In the genomic region with DNA sequence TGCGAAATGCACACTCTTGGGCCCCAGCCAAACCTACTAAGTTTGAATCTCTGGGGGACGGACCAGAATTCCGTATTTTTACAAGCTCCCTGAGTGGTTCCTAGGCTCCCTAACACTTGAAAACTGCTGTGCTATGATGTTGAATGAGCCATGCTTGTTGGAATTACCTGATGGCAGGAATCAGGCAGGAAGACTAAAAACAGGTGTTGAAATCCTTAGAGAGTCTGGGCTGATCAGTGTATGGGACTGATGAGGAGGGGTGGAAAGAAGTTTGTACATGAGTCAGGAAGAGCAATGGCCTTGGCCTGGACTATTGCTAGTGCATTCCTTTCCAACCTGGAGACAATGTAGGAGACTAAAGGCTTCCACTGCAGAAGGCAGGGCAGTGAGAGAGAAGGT, we compare ENCODE assay signal across 1 cellular context.
TF ChIP-seq lines count a peak whose summit lies in the region.

No MANE protein-coding gene starts in this region.

TF ChIP-seq in IMR-90, 13 proteins besides CTCF, POLR2A, EP300 and RAD21:
- TF ChIP-seq RFX5 (IDR thresholded peaks at IDR 0.05; ENCODE audit: low read depth, low read length) (no peak), MAZ (IDR thresholded peaks at IDR 0.05; ENCODE audit: borderline replicate concordance, low read depth, low read length) (no peak), MXI1 (IDR thresholded peaks at IDR 0.05; ENCODE audit: borderline replicate concordance, low read depth, low read length) (no peak), BHLHE40 (IDR thresholded peaks at IDR 0.05; ENCODE audit: low read depth, low read length) (no peak), CEBPB (IDR thresholded peaks at IDR 0.05; ENCODE audit: low read depth, low read length) (no peak), FOS (IDR thresholded peaks at IDR 0.05; ENCODE audit: low read depth, low read length) (no peak), SMC3 (IDR thresholded peaks at IDR 0.05; ENCODE audit: low read depth, low read length) (no peak), NFE2L2 (IDR thresholded peaks at IDR 0.05; ENCODE audit: low read depth, low read length) (no peak), CHD1 (IDR thresholded peaks at IDR 0.05; ENCODE audit: low read depth, low read length) (no peak), RCOR1 (IDR thresholded peaks at IDR 0.05; ENCODE audit: insufficient replicate concordance, low read length) (no peak), MAFK (IDR thresholded peaks at IDR 0.05; ENCODE audit: low read depth, low read length) (no peak)
- TF ChIP-seq, protein P1, sequence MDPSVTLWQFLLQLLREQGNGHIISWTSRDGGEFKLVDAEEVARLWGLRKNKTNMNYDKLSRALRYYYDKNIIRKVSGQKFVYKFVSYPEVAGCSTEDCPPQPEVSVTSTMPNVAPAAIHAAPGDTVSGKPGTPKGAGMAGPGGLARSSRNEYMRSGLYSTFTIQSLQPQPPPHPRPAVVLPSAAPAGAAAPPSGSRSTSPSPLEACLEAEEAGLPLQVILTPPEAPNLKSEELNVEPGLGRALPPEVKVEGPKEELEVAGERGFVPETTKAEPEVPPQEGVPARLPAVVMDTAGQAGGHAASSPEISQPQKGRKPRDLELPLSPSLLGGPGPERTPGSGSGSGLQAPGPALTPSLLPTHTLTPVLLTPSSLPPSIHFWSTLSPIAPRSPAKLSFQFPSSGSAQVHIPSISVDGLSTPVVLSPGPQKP (IDR thresholded peaks at IDR 0.05; ENCODE audit: borderline replicate concordance, low read depth, low read length), result no peak
- TF ChIP-seq, protein P2, sequence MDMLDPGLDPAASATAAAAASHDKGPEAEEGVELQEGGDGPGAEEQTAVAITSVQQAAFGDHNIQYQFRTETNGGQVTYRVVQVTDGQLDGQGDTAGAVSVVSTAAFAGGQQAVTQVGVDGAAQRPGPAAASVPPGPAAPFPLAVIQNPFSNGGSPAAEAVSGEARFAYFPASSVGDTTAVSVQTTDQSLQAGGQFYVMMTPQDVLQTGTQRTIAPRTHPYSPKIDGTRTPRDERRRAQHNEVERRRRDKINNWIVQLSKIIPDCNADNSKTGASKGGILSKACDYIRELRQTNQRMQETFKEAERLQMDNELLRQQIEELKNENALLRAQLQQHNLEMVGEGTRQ (IDR thresholded peaks at IDR 0.05; ENCODE audit: low read depth, low read length), result no peak
